Comparison of ENCODE assay signal across 28 cellular contexts in the genomic region with DNA sequence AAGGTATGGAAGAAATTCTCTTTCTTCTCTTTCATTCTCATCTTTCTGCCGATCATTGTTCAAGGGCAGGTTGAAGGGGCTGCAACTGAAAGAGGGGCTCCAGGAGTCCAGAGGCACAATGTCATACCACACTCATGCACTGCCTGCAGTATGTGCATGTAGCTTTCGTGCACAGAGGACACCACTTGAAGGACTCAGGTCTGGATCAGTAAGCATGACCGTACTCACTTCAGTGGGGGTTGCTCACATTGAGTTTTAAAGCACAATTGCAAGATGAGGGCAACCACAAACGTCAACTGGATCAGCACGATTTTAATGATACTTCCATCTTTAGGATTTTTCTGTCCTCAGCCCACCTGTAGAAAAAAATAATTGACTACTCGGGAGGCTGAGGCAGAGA.
"Had no signal": no experiment of that assay in that cellular context is flagged by ENCODE, and none has a peak within 500 bp of the region (broad histone marks: within the 10 kb centered on the region; RNA-seq: fewer than 3 reads in every experiment).

No MANE protein-coding gene starts in this region.

- H3K4me3 Mint-ChIP-seq: naive thymus-derived CD8-positive, alpha-beta T cell; natural killer cell treated with Interleukin-12 subunit alpha and Interleukin-12 subunit beta and Interleukin-15 and Interleukin-18, amount 100 ng/mL, for 72 hours; nephron progenitor cell; neural crest cell; stimulated activated effector memory CD8-positive, alpha-beta T cell treated with anti-CD3 and anti-CD28 coated beads, Interleukin-12 subunit alpha, Interleukin-12 subunit beta, amount 100 ng/mL, for 72 hours; stimulated activated naive B cell treated with anti-CD40 and anti-IgM and Interleukin-4, amounts not matched to agents 10 μg/mL and 1 μg/mL and 100 μg/mL, for 72 hours; stimulated activated naive CD8-positive, alpha-beta T cell treated with anti-CD3 and anti-CD28 coated beads, Interleukin-15, Interleukin-2, amounts not matched to agents 100 ng/mL and 50 ng/mL, for 24 hours; type B pancreatic cell had no signal

- H3K4me3 ChIP-seq: pancreas, psoas muscle, right lobe of liver, sigmoid colon, stomach, thoracic aorta, tibial artery, transverse colon, upper lobe of right lung, uterus had no signal

- FAIRE-seq: pancreas, small intestine had no signal

- ATAC-seq: naive thymus-derived CD8-positive, alpha-beta T cell; natural killer cell treated with Interleukin-12 subunit alpha and Interleukin-12 subunit beta and Interleukin-15 and Interleukin-18, amount 100 ng/mL, for 72 hours; psoas muscle; right cardiac atrium; right lobe of liver; stimulated activated effector memory CD8-positive, alpha-beta T cell treated with anti-CD3 and anti-CD28 coated beads, Interleukin-12 subunit alpha, Interleukin-12 subunit beta, amount 100 ng/mL, for 72 hours; stimulated activated naive B cell treated with anti-CD40 and anti-IgM and Interleukin-4, amounts not matched to agents 10 μg/mL and 1 μg/mL and 100 μg/mL, for 72 hours; upper lobe of right lung had no signal

- DNase-seq: naive thymus-derived CD8-positive, alpha-beta T cell; nephron progenitor cell; nucleus accumbens; pancreas; psoas muscle; right cardiac atrium; right lobe of liver; sigmoid colon; small intestine; stimulated activated CD4-positive, alpha-beta T cell treated with anti-CD3 and anti-CD28 coated beads, Interleukin-15, amount 100 ng/mL, for 24 hours; stimulated activated CD4-positive, alpha-beta T cell treated with anti-CD3 and anti-CD28 coated beads, Interleukin-2, amount 100 ng/mL, for 24 hours; stimulated activated CD4-positive, alpha-beta T cell treated with anti-CD3 and anti-CD28 coated beads, Interleukin-2, amount 100 ng/mL, for 48 hours; stimulated activated CD4-positive, alpha-beta T cell treated with anti-CD3 and anti-CD28 coated beads, Interleukin-4, amount 100 ng/mL, for 24 hours; stimulated activated naive B cell treated with anti-CD40 and anti-IgM and Interleukin-4, amounts not matched to agents 10 μg/mL and 1 μg/mL and 100 μg/mL, for 72 hours; stimulated activated naive CD4-positive, alpha-beta T cell treated with Interleukin-2 at 50 U/mL for 16 hours; stomach; tibial artery; transverse colon; upper lobe of right lung; uterus had no signal

- H3K36me3 Mint-ChIP-seq: naive thymus-derived CD8-positive, alpha-beta T cell; natural killer cell treated with Interleukin-12 subunit alpha and Interleukin-12 subunit beta and Interleukin-15 and Interleukin-18, amount 100 ng/mL, for 72 hours; stimulated activated effector memory CD8-positive, alpha-beta T cell treated with anti-CD3 and anti-CD28 coated beads, Interleukin-12 subunit alpha, Interleukin-12 subunit beta, amount 100 ng/mL, for 72 hours; stimulated activated naive B cell treated with anti-CD40 and anti-IgM and Interleukin-4, amounts not matched to agents 10 μg/mL and 1 μg/mL and 100 μg/mL, for 72 hours; type B pancreatic cell had no signal

- H3K4me1 ChIP-seq: pancreas, right lobe of liver, sigmoid colon, transverse colon, upper lobe of right lung, uterus had no signal

- H3K27ac Mint-ChIP-seq: naive thymus-derived CD8-positive, alpha-beta T cell; natural killer cell treated with Interleukin-12 subunit alpha and Interleukin-12 subunit beta and Interleukin-15 and Interleukin-18, amount 100 ng/mL, for 72 hours; nephron progenitor cell; progenitor cell of endocrine pancreas; stimulated activated effector memory CD8-positive, alpha-beta T cell treated with anti-CD3 and anti-CD28 coated beads, Interleukin-12 subunit alpha, Interleukin-12 subunit beta, amount 100 ng/mL, for 72 hours; stimulated activated naive B cell treated with anti-CD40 and anti-IgM and Interleukin-4, amounts not matched to agents 10 μg/mL and 1 μg/mL and 100 μg/mL, for 72 hours; stimulated activated naive CD8-positive, alpha-beta T cell treated with anti-CD3 and anti-CD28 coated beads, Interleukin-15, Interleukin-2, amounts not matched to agents 100 ng/mL and 50 ng/mL, for 24 hours; type B pancreatic cell had no signal

- H3K9me3 Mint-ChIP-seq: naive thymus-derived CD8-positive, alpha-beta T cell; natural killer cell treated with Interleukin-12 subunit alpha and Interleukin-12 subunit beta and Interleukin-15 and Interleukin-18, amount 100 ng/mL, for 72 hours; stimulated activated effector memory CD8-positive, alpha-beta T cell treated with anti-CD3 and anti-CD28 coated beads, Interleukin-12 subunit alpha, Interleukin-12 subunit beta, amount 100 ng/mL, for 72 hours; stimulated activated naive B cell treated with anti-CD40 and anti-IgM and Interleukin-4, amounts not matched to agents 10 μg/mL and 1 μg/mL and 100 μg/mL, for 72 hours; stimulated activated naive CD8-positive, alpha-beta T cell treated with anti-CD3 and anti-CD28 coated beads, Interleukin-15, Interleukin-2, amounts not matched to agents 100 ng/mL and 50 ng/mL, for 24 hours had no signal

- H3K27ac ChIP-seq: neutrophil, pancreas, psoas muscle, right lobe of liver, sigmoid colon, stomach, thoracic aorta, tibial artery, transverse colon, upper lobe of right lung, uterus had no signal

- H3K9me3 ChIP-seq: neutrophil, pancreas, psoas muscle, right lobe of liver, sigmoid colon, stomach, thoracic aorta, tibial artery, transverse colon, upper lobe of right lung, uterus had no signal

- H3K4me1 Mint-ChIP-seq: stimulated activated effector memory CD8-positive, alpha-beta T cell treated with anti-CD3 and anti-CD28 coated beads, Interleukin-12 subunit alpha, Interleukin-12 subunit beta, amount 100 ng/mL, for 72 hours had no signal

- H3K36me3 ChIP-seq: neutrophil, pancreas, right lobe of liver, sigmoid colon, stomach, thoracic aorta, tibial artery, transverse colon, upper lobe of right lung, uterus had no signal

- H3K27me3 Mint-ChIP-seq: type B pancreatic cell had no signal

- H3K27me3 ChIP-seq: neutrophil, pancreas, right lobe of liver, sigmoid colon, stomach, tibial artery, transverse colon, upper lobe of right lung, uterus had no signal
